ENCODE assay signal across 32 cellular contexts in genomic region chr1:31632649-31633048, GRCh38. TPM values are rescaled to one million over a fixed set of nuclear protein-coding genes. Genes with fewer than 3 reads are reported as not detected.
"Had no signal": no experiment of that assay in that cellular context is flagged by ENCODE, and none has a peak within 500 bp of the region (broad histone marks: within the 10 kb centered on the region; RNA-seq: fewer than 3 reads in every experiment).

No MANE protein-coding gene starts in this region.

- H3K27me3 ChIP-seq: breast epithelium, esophagus squamous epithelium, hepatocyte, neutrophil, suprapubic skin, tibial nerve, vagina had no signal

- H2AFZ ChIP-seq: hepatocyte had no signal

- H3K9me3 Mint-ChIP-seq: activated CD4-positive, alpha-beta memory T cell treated with anti-CD3 and anti-CD28 coated beads for 36 hours; activated CD4-positive, alpha-beta T cell treated with anti-CD3 and anti-CD28 coated beads, Interleukin-2, amount 10 ng/mL, durations not matched to agents 24 days and 14 days; activated T-cell treated with anti-CD3 and anti-CD28 coated beads, Interleukin-2, amount 50 U/mL, for 4 hours; activated T-helper 17 cell treated with anti-CD3 and anti-CD28 coated beads, Interleukin-2, amount 50 U/mL, for 72 hours; central memory CD8-positive, alpha-beta T cell; nephron; stimulated activated memory B cell treated with anti-CD40 and anti-IgM and Interleukin-4, amounts not matched to agents 10 μg/mL and 1 μg/mL and 100 μg/mL, for 72 hours had no signal

- H3K27me3 Mint-ChIP-seq: activated CD4-positive, alpha-beta memory T cell treated with anti-CD3 and anti-CD28 coated beads for 36 hours; activated CD4-positive, alpha-beta T cell treated with anti-CD3 and anti-CD28 coated beads, Interleukin-2, amount 10 ng/mL, durations not matched to agents 24 days and 14 days; activated T-helper 17 cell treated with anti-CD3 and anti-CD28 coated beads, Interleukin-2, amount 50 U/mL, for 72 hours; central memory CD8-positive, alpha-beta T cell; stimulated activated memory B cell treated with anti-CD40 and anti-IgM and Interleukin-4, amounts not matched to agents 10 μg/mL and 1 μg/mL and 100 μg/mL, for 72 hours; T-helper 17 cell had no signal

- H3K9me3 ChIP-seq: breast epithelium, esophagus squamous epithelium, lower lobe of right lung, neutrophil, suprapubic skin, tibial nerve, vagina had no signal

- H3K4me1 Mint-ChIP-seq: central memory CD8-positive, alpha-beta T cell; stimulated activated memory B cell treated with anti-CD40 and anti-IgM and Interleukin-4, amounts not matched to agents 10 μg/mL and 1 μg/mL and 100 μg/mL, for 72 hours had no signal

- DNase-seq: activated CD8-positive, alpha-beta memory T cell treated with anti-CD3 and anti-CD28 coated beads, Interleukin-2, amount 50 U/mL, for 4 hours; activated gamma-delta T cell treated with Interleukin-2 at 50 U/mL for 16 hours; activated naive CD4-positive, alpha-beta T cell treated with anti-CD3 and anti-CD28 coated beads, Interleukin-2, amount 50 U/mL, for 16 hours; activated T-cell treated with anti-CD3 and anti-CD28 coated beads, Interleukin-2, amount 50 U/mL, for 4 hours; amygdala; effector CD4-positive, alpha-beta T cell; esophagus squamous epithelium; foreskin melanocyte; lower lobe of right lung; mesenchymal stem cell; retina; stimulated activated CD4-positive, alpha-beta T cell treated with anti-CD3 and anti-CD28 coated beads, Interleukin-4, amount 100 ng/mL, for 4 hours; T-helper 17 cell had no signal

- H3K36me3 ChIP-seq: breast epithelium had no signal

- H3K4me2 ChIP-seq: hepatocyte, smooth muscle cell had no signal

- ATAC-seq: activated CD4-positive, CD25-positive, alpha-beta regulatory T cell treated with anti-CD3 and anti-CD28 coated beads, Interleukin-2, amount 50 U/mL, for 24 hours; activated T-cell treated with anti-CD3 and anti-CD28 coated beads, Interleukin-2, amount 50 U/mL, for 4 hours; activated T-helper 17 cell treated with anti-CD3 and anti-CD28 coated beads, Interleukin-2, amount 50 U/mL, for 72 hours; lower lobe of right lung; stimulated activated memory B cell treated with anti-CD40 and anti-IgM and Interleukin-4, amounts not matched to agents 10 μg/mL and 1 μg/mL and 100 μg/mL, for 72 hours had no signal

- H3K27ac Mint-ChIP-seq: activated CD4-positive, alpha-beta memory T cell treated with anti-CD3 and anti-CD28 coated beads for 36 hours; activated CD4-positive, alpha-beta T cell treated with anti-CD3 and anti-CD28 coated beads, Interleukin-2, amount 10 ng/mL, durations not matched to agents 24 days and 14 days; activated T-helper 17 cell treated with anti-CD3 and anti-CD28 coated beads, Interleukin-2, amount 50 U/mL, for 72 hours; nephron; stimulated activated memory B cell treated with anti-CD40 and anti-IgM and Interleukin-4, amounts not matched to agents 10 μg/mL and 1 μg/mL and 100 μg/mL, for 72 hours; T-helper 17 cell had no signal

- H3K4me3 ChIP-seq: breast epithelium, esophagus squamous epithelium, hepatocyte, lower lobe of right lung, smooth muscle cell, suprapubic skin, tibial nerve, vagina had no signal

- H3K4me3 Mint-ChIP-seq: activated CD4-positive, alpha-beta memory T cell treated with anti-CD3 and anti-CD28 coated beads for 36 hours; activated CD4-positive, alpha-beta T cell treated with anti-CD3 and anti-CD28 coated beads, Interleukin-2, amount 10 ng/mL, durations not matched to agents 24 days and 14 days; activated T-cell treated with anti-CD3 and anti-CD28 coated beads, Interleukin-2, amount 50 U/mL, for 4 hours; activated T-helper 17 cell treated with anti-CD3 and anti-CD28 coated beads, Interleukin-2, amount 50 U/mL, for 72 hours; central memory CD8-positive, alpha-beta T cell; nephron; stimulated activated memory B cell treated with anti-CD40 and anti-IgM and Interleukin-4, amounts not matched to agents 10 μg/mL and 1 μg/mL and 100 μg/mL, for 72 hours; T-helper 17 cell had no signal

- H3K27ac ChIP-seq: breast epithelium, epithelial cell of prostate, esophagus squamous epithelium, hepatocyte, neutrophil, suprapubic skin, tibial nerve, vagina, WERI-Rb-1 had no signal

RNA-seq across cellular contexts. Expression of gene HCRTR1, which starts 15.2 kb away (rescaled TPM):
- total RNA-seq: activated CD4-positive, alpha-beta memory T cell treated with anti-CD3 and anti-CD28 coated beads for 36 hours; activated CD4-positive, alpha-beta T cell treated with anti-CD3 and anti-CD28 coated beads, Interleukin-2, amount 10 ng/mL, durations not matched to agents 24 days and 14 days; activated CD8-positive, alpha-beta memory T cell treated with anti-CD3 and anti-CD28 coated beads for 36 hours; activated T-cell treated with anti-CD3 and anti-CD28 coated beads, Interleukin-2, amount 50 U/mL, for 4 hours; activated T-helper 17 cell treated with anti-CD3 and anti-CD28 coated beads, Interleukin-2, amount 50 U/mL, for 72 hours; breast epithelium; hepatocyte; lower lobe of right lung; mononuclear cell; posterior vena cava; suprapubic skin; T-helper 17 cell; vagina had no signal
- polyA plus RNA-seq: hepatocyte, smooth muscle cell had no signal

RNA-seq across cellular contexts. Expression of gene TINAGL1, which starts 56.3 kb away (rescaled TPM):
- total RNA-seq: activated CD4-positive, alpha-beta memory T cell treated with anti-CD3 and anti-CD28 coated beads for 36 hours; activated CD4-positive, alpha-beta T cell treated with anti-CD3 and anti-CD28 coated beads, Interleukin-2, amount 10 ng/mL, durations not matched to agents 24 days and 14 days; activated CD8-positive, alpha-beta memory T cell treated with anti-CD3 and anti-CD28 coated beads for 36 hours; activated T-helper 17 cell treated with anti-CD3 and anti-CD28 coated beads, Interleukin-2, amount 50 U/mL, for 72 hours; mononuclear cell; T-helper 17 cell had no signal
